ENCODE assay signal across 28 cellular contexts in the genomic region with DNA sequence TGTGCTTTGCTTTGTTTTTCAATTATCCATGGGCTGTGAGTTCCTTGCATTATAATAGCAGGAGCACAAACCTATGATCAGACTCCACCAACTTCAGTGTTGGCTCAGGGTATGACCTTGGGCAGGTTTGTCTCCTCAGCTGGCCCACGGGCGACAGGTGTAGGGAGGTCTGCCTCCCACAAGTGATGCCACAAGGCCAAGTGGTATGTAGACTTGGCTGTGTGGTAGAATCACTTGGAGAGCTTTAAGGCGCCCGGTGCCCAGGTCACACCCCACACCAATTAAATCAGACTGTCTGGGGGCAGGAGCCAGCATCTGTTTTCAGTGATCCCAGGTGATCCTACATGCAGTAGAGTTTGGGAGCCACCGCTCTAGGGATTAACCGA.
A peak's percentile ranks its signal among the peaks of the same experiment; 100 is the strongest.
DNase-seq lines count a peak whose midpoint lies in the region; ATAC-seq, FAIRE-seq and TF ChIP-seq lines count a peak whose summit lies in the region.
"Had no signal": no experiment of that assay in that cellular context is flagged by ENCODE, and none has a peak within 500 bp of the region (broad histone marks: within the 10 kb centered on the region; RNA-seq: fewer than 3 reads in every experiment).

No MANE protein-coding gene starts in this region.

- H3K36me3 ChIP-seq in kidney (ENCODE audit: control insufficient read depth in 1 of 2, insufficient read depth in 2 of 2, low read length in 2 of 2) (no peaks in the 10 kb centered on the region), prostate gland (no peaks in the 10 kb centered on the region)
- H3K36me3 ChIP-seq: adrenal gland had no signal

- H3K27me3 ChIP-seq in prostate gland (replicated peaks; ENCODE audit: insufficient read depth), result no peaks in the 10 kb centered on the region
- H3K27me3 ChIP-seq: adrenal gland had no signal

- H3K9me3 ChIP-seq in kidney (ENCODE audit: control insufficient read depth in 1 of 2, low read length in 2 of 2) (no peaks in the 10 kb centered on the region), prostate gland (no peaks in the 10 kb centered on the region)
- H3K9me3 ChIP-seq: adrenal gland, psoas muscle had no signal

- H3K4me1 Mint-ChIP-seq in activated CD4-positive, alpha-beta T cell treated with anti-CD3 and anti-CD28 coated beads for 36 hours, result peaks cover 91% of the 10 kb centered on the region
- H3K4me1 Mint-ChIP-seq in stimulated activated naive CD8-positive, alpha-beta T cell treated with anti-CD3 and anti-CD28 coated beads, Interleukin-15, Interleukin-2, amounts not matched to agents 100 ng/mL and 50 ng/mL, for 24 hours (ENCODE audit: low read depth), result peaks cover 94% of the 10 kb centered on the region

- CTCF ChIA-PET in activated CD4-positive, alpha-beta T cell treated with anti-CD3 and anti-CD28 coated beads for 36 hours (lab: Charles Lee), result interaction anchor here (1.4 kb wide), 1 partner anchor 158 kb away, joined by 5 read pairs; the partner anchor contains the start of gene SOCS1

- no peak for DNase-seq in activated CD4-positive, alpha-beta T cell treated with anti-CD3 and anti-CD28 coated beads for 36 hours
- DNase-seq in activated CD4-positive, alpha-beta T cell treated with anti-CD3 and anti-CD28 coated beads for 1 hour, result no peak
- no peak for DNase-seq in stimulated activated naive CD8-positive, alpha-beta T cell treated with anti-CD3 and anti-CD28 coated beads, Interleukin-15, Interleukin-2, amounts not matched to agents 100 U/mL and 50 U/mL, for 24 hours
- DNase-seq in kidney (no peak), prostate gland (ENCODE audit: low spot score) (no peak), NCI-H82 treated with DMSO at 0.1 percent for 48 hours (lab: John Stamatoyannopoulos, UW; ENCODE audit: unreplicated experiment) (no peak)
- DNase-seq: activated CD4-positive, alpha-beta T cell treated with anti-CD3 and anti-CD28 coated beads for 48 hours; activated gamma-delta T cell; adrenal gland; Calu3; DMS79 treated with DMSO at 0.1 percent for 48 hours; foreskin fibroblast; GF-D8; HCEC 1CT; NCI-H1436; NCI-H2081; NCI-H2227 treated with DMSO at 0.1 percent for 48 hours; NCI-H526 treated with DMSO at 0.1 percent for 48 hours; psoas muscle; Right ventricle myocardium superior; stimulated activated CD4-positive, alpha-beta T cell treated with anti-CD3 and anti-CD28 coated beads, Interleukin-4, amount 100 ng/mL, for 4 hours had no signal

- intact Hi-C loops in activated CD4-positive, alpha-beta T cell treated with anti-CD3 and anti-CD28 coated beads for 36 hours (cut with DNase I, micrococcal nuclease), result loop anchor here in 1 of 2 experiments (10.0 kb wide), 1 partner anchor 1437 kb away; no protein-coding TSS in a partner anchor
- intact Hi-C loops in kidney (cut with DNase I) (no loop called here), prostate gland (cut with DNase I) (no loop called here)

- H3K36me3 Mint-ChIP-seq in activated CD4-positive, alpha-beta T cell treated with anti-CD3 and anti-CD28 coated beads for 36 hours (ENCODE audit: low read depth), result peaks cover 11% of the 10 kb centered on the region
- peaks cover 18% of the 10 kb centered on the region for H3K36me3 Mint-ChIP-seq in stimulated activated naive CD8-positive, alpha-beta T cell treated with anti-CD3 and anti-CD28 coated beads, Interleukin-15, Interleukin-2, amounts not matched to agents 100 ng/mL and 50 ng/mL, for 24 hours (ENCODE audit: low read depth)

- no peak for ATAC-seq in activated CD4-positive, alpha-beta T cell treated with anti-CD3 and anti-CD28 coated beads for 36 hours
- ATAC-seq in stimulated activated naive CD8-positive, alpha-beta T cell treated with anti-CD3 and anti-CD28 coated beads, Interleukin-15, Interleukin-2, amounts not matched to agents 100 U/mL and 50 U/mL, for 24 hours, result no peak
- no peak for ATAC-seq in GM18861 (IDR thresholded peaks at IDR 0.05; ENCODE audit: unreplicated experiment)
- ATAC-seq: esophagus mucosa, left lobe of liver, Panc1, SK-N-SH treated with all-trans-retinoic acid at 6 μM for 48 hours had no signal

- H3K27ac Mint-ChIP-seq in activated CD4-positive, alpha-beta T cell treated with anti-CD3 and anti-CD28 coated beads for 36 hours, result peak overlapping the region; percentile 82
- H3K27ac Mint-ChIP-seq in stimulated activated naive CD8-positive, alpha-beta T cell treated with anti-CD3 and anti-CD28 coated beads, Interleukin-15, Interleukin-2, amounts not matched to agents 100 ng/mL and 50 ng/mL, for 24 hours, result peak overlapping the region; percentile 40
- H3K27ac Mint-ChIP-seq: memory B cell had no signal

- no peak for TF ChIP-seq POLR2A in prostate gland (IDR thresholded peaks at IDR 0.05)

- no peak for FAIRE-seq in kidney (lab: Jason Lieb, UNC)

- no peaks in the 10 kb centered on the region for H3K9me3 Mint-ChIP-seq in activated CD4-positive, alpha-beta T cell treated with anti-CD3 and anti-CD28 coated beads for 36 hours (ENCODE audit: low read depth)
- no peaks in the 10 kb centered on the region for H3K9me3 Mint-ChIP-seq in stimulated activated naive CD8-positive, alpha-beta T cell treated with anti-CD3 and anti-CD28 coated beads, Interleukin-15, Interleukin-2, amounts not matched to agents 100 ng/mL and 50 ng/mL, for 24 hours
- H3K9me3 Mint-ChIP-seq: memory B cell had no signal

- POLR2A ChIA-PET in activated CD4-positive, alpha-beta T cell treated with anti-CD3 and anti-CD28 coated beads for 36 hours (lab: Charles Lee), result no interaction called here

- H3K27ac ChIP-seq in kidney (ENCODE audit: low read depth in 2 of 2, low read length in 2 of 2), result peak overlapping the region; percentile 28 to 52
- H3K27ac ChIP-seq in prostate gland, result no peak overlapping the region
- H3K27ac ChIP-seq: adrenal gland, psoas muscle had no signal

- TF ChIP-seq CTCF in kidney (IDR thresholded peaks at IDR 0.05; ENCODE audit: borderline replicate concordance, extremely low read depth, insufficient read depth) (no peak), prostate gland (IDR thresholded peaks at IDR 0.05) (no peak)

- H3K4me3 ChIP-seq in kidney (ENCODE audit: low read length in 2 of 2) (no peak overlapping the region), prostate gland (no peak overlapping the region)
- H3K4me3 ChIP-seq: adrenal gland, psoas muscle had no signal

- 93% methylated on average over 6 of the region's 6 CpGs for WGBS in prostate gland

- no peaks in the 10 kb centered on the region for H3K27me3 Mint-ChIP-seq in activated CD4-positive, alpha-beta T cell treated with anti-CD3 and anti-CD28 coated beads for 36 hours
- no peaks in the 10 kb centered on the region for H3K27me3 Mint-ChIP-seq in stimulated activated naive CD8-positive, alpha-beta T cell treated with anti-CD3 and anti-CD28 coated beads, Interleukin-15, Interleukin-2, amounts not matched to agents 100 ng/mL and 50 ng/mL, for 24 hours
- H3K27me3 Mint-ChIP-seq: memory B cell had no signal

- H3K4me1 ChIP-seq in kidney (ENCODE audit: control insufficient read depth in 1 of 2, insufficient read depth in 1 of 2, low read depth in 1 of 2, low read length in 2 of 2) (peaks cover 31 to 37% of the 10 kb centered on the region in 2 donors), prostate gland (replicated peaks) (no peaks in the 10 kb centered on the region)

- no peak overlapping the region for H3K9ac ChIP-seq in kidney (ENCODE audit: low read length in 2 of 2)

- H3K4me3 Mint-ChIP-seq in activated CD4-positive, alpha-beta T cell treated with anti-CD3 and anti-CD28 coated beads for 36 hours, result no peak overlapping the region
- H3K4me3 Mint-ChIP-seq in stimulated activated naive CD8-positive, alpha-beta T cell treated with anti-CD3 and anti-CD28 coated beads, Interleukin-15, Interleukin-2, amounts not matched to agents 100 ng/mL and 50 ng/mL, for 24 hours, result no peak overlapping the region
- H3K4me3 Mint-ChIP-seq: memory B cell had no signal

Comparison
In these comparisons a context has a peak if more than half of its experiments do, and no peak if none do; other contexts are left out.
1. H3K27ac ChIP-seq: peak in kidney (2 of 2); none in prostate gland (0 of 2).